In genomic region chr19:35748106-35749020, GRCh38 we compare ENCODE assay signal across 8 cellular contexts. TPM values are rescaled to one million over a fixed set of nuclear protein-coding genes. Genes with fewer than 3 reads are reported as not detected.
DNase-seq lines count a peak whose midpoint lies in the region; ATAC-seq and TF ChIP-seq lines count a peak whose summit lies in the region.

Gene LIN37 (plus strand): TSS chr19:35748576. CDS start chr19:35748725, 149 bp downstream.

- H3K79me2 ChIP-seq in PC-9 (ENCODE audit: low read depth): peaks cover 29% of the 10 kb centered on the region

- peaks cover 49% of the 10 kb centered on the region for H3K4me1 Mint-ChIP-seq in activated T-cell treated with anti-CD3 and anti-CD28 coated beads, Interleukin-2, amount 50 U/mL, for 24 hours (ENCODE audit: low read depth)

- H4K20me1 ChIP-seq in PC-9 (ENCODE audit: insufficient read depth): no peaks in the 10 kb centered on the region

- peak within 1 kb of the TSS; percentile 97 for H3K4me3 ChIP-seq in Jurkat, Clone E6-1 (ENCODE audit: low read length)
- peak within 1 kb of the TSS; percentile 97 for H3K4me3 ChIP-seq in PC-9
- peak within 1 kb of the TSS; percentile 97 to 99 for H3K4me3 ChIP-seq in mucosa of rectum (ENCODE audit: low read length in 2 of 2)

- TF ChIP-seq CTCF in PC-9 (conservative IDR thresholded peaks at IDR 0.05): no peak

- H3K4me2 ChIP-seq in PC-9: peak within 1 kb of the TSS; percentile 83

- H3K4me3 Mint-ChIP-seq in activated T-cell treated with anti-CD3 and anti-CD28 coated beads, Interleukin-2, amount 50 U/mL, for 24 hours: peak within 1 kb of the TSS; percentile 97

- H3K27ac Mint-ChIP-seq in activated T-cell treated with anti-CD3 and anti-CD28 coated beads, Interleukin-2, amount 50 U/mL, for 24 hours: peak within 1 kb of the TSS; percentile 98

- no peaks in the 10 kb centered on the region for H3K9me2 ChIP-seq in PC-9 (ENCODE audit: insufficient read depth)

- peaks cover 19% of the 10 kb centered on the region for H3F3A ChIP-seq in PC-9 (ENCODE audit: insufficient read depth, low read depth)

- DNase-seq in DMS153 (lab: John Stamatoyannopoulos, UW): peak; percentile 99
- peak; percentile 99 for DNase-seq in Jurkat, Clone E6-1 (ENCODE audit: low read depth, low spot score)
- DNase-seq in PC-9: peak; percentile 98 to 99
- peak; percentile 96 for DNase-seq in activated T-cell treated with anti-CD3 and anti-CD28 coated beads, Interleukin-2, amount 50 U/mL, for 24 hours
- DNase-seq in erythroblast (lab: John Stamatoyannopoulos, UW): peak; percentile 99
- DNase-seq in stimulated activated CD8-positive, alpha-beta memory T cell treated with anti-CD3 and anti-CD28 coated beads, Interleukin-4, amount 100 ng/mL, for 48 hours: peak; percentile 99

- H3K27me3 ChIP-seq in PC-9 (ENCODE audit: insufficient read depth, low read depth) (no peaks in the 10 kb centered on the region), mucosa of rectum (ENCODE audit: control insufficient read depth in 2 of 2, insufficient read depth in 2 of 2, low read length in 2 of 2) (no peaks in the 10 kb centered on the region)

- H3K9me3 Mint-ChIP-seq in activated T-cell treated with anti-CD3 and anti-CD28 coated beads, Interleukin-2, amount 50 U/mL, for 24 hours: no peaks in the 10 kb centered on the region

- no peak within 1 kb of the TSS for H3K27ac ChIP-seq in PC-9
- H3K27ac ChIP-seq in mucosa of rectum (ENCODE audit: low read depth in 2 of 2, low read length in 2 of 2): peak within 1 kb of the TSS; percentile 74 to 75

- H3K4me1 ChIP-seq in PC-9 (replicated peaks; ENCODE audit: insufficient read depth) (peaks cover 36% of the 10 kb centered on the region), mucosa of rectum (ENCODE audit: control insufficient read depth in 2 of 2, insufficient read depth in 2 of 2, low read length in 2 of 2) (peaks cover 22 to 23% of the 10 kb centered on the region in 2 donors)

- no peaks in the 10 kb centered on the region for H3K9me3 ChIP-seq in PC-9 (ENCODE audit: insufficient read depth, low read depth)
- H3K9me3 ChIP-seq in mucosa of rectum (ENCODE audit: control insufficient read depth in 2 of 2, low read length in 2 of 2): no peaks in the 10 kb centered on the region

- peak; percentile 77 for TF ChIP-seq POLR2A in erythroblast (IDR thresholded peaks at IDR 0.05; ENCODE audit: low read length)

- POLR2A ChIA-PET in PC-9 (lab: Charles Lee; ENCODE audit: unreplicated experiment): interaction anchor here (0.5 to 1.1 kb wide), 13 partner anchors 9 to 436 kb away, joined by 3 to 8 read pairs (median 5); partner anchors contain the start of genes ATP4A, HAUS5 and SYNE4

- CTCF ChIA-PET in PC-9 (lab: Charles Lee): interaction anchor here (0.5 to 0.9 kb wide), 4 partner anchors 53 to 305 kb away, joined by 5 to 11 read pairs (median 8); no protein-coding TSS in a partner anchor

- peaks cover 49% of the 10 kb centered on the region for H3K36me3 Mint-ChIP-seq in activated T-cell treated with anti-CD3 and anti-CD28 coated beads, Interleukin-2, amount 50 U/mL, for 24 hours (ENCODE audit: low read depth)

- intact Hi-C loops in PC-9 (cut with micrococcal nuclease; ENCODE audit: unreplicated experiment): loop anchor here (1.0 to 10.0 kb wide), 5 partner anchors 10 to 246 kb away; partner anchors contain the start of genes HCST, NFKBID, PROSER3 and SDHAF1

- H3K36me3 ChIP-seq in PC-9 (ENCODE audit: low read depth): no peaks in the 10 kb centered on the region
- H3K36me3 ChIP-seq in mucosa of rectum (ENCODE audit: control insufficient read depth in 2 of 2, insufficient read depth in 2 of 2, low read length in 2 of 2): peaks cover 10 to 13% of the 10 kb centered on the region in 2 donors

- no peaks in the 10 kb centered on the region for H3K27me3 Mint-ChIP-seq in activated T-cell treated with anti-CD3 and anti-CD28 coated beads, Interleukin-2, amount 50 U/mL, for 24 hours

- peak; percentile 65 for ATAC-seq in GM21619 (IDR thresholded peaks at IDR 0.05; ENCODE audit: unreplicated experiment)

- BruUV-seq in PC-9 (replicated peaks; lab: Mats Ljungman, UMichigan): TSS peak; percentile 42

- peak within 1 kb of the TSS; percentile 91 for H2AFZ ChIP-seq in PC-9

- peak within 1 kb of the TSS; percentile 95 to 99 for H3K9ac ChIP-seq in mucosa of rectum (ENCODE audit: low read depth in 1 of 2, low read length in 2 of 2)

RNA-seq across cellular contexts. Expression of gene LIN37, which starts in this region (rescaled TPM):
- polyA plus RNA-seq in Jurkat, Clone E6-1 (2012; ENCODE audit: insufficient read depth, insufficient read length): 23.6 TPM
- 9.4 and 17.0 TPM in 2 replicates for total RNA-seq in PC-9 (2021)
